Comparison of ENCODE assay signal across 20 cellular contexts in genomic region chr12:91817512-91817911, GRCh38.
DNase-seq lines count a peak whose midpoint lies in the region; ATAC-seq, FAIRE-seq and TF ChIP-seq lines count a peak whose summit lies in the region.
"Had no signal": no experiment of that assay in that cellular context is flagged by ENCODE, and none has a peak within 500 bp of the region (broad histone marks: within the 10 kb centered on the region; RNA-seq: fewer than 3 reads in every experiment).

No MANE protein-coding gene starts in this region.

- peak; percentile 25 to 74 (median 58) for ATAC-seq in pancreas
- ATAC-seq in psoas muscle = no peak
- ATAC-seq: activated CD4-positive, alpha-beta T cell treated with anti-CD3 and anti-CD28 coated beads for 36 hours; activated naive CD8-positive, alpha-beta T cell treated with anti-CD3 and anti-CD28 coated beads, Interleukin-2, amount 50 U/mL, for 24 hours; K562 had no signal

- no peak for DNase-seq in GM12892 (ENCODE audit: insufficient read length)
- DNase-seq in astrocyte of the hippocampus (ENCODE audit: low read depth, low spot score) = peak; percentile 73
- DNase-seq in fibroblast of gingiva (ENCODE audit: low read depth) = peak; percentile 49
- peak in 3 of 6 donors; percentile 5 to 24 (median 14) for DNase-seq in pancreas
- no peak for DNase-seq in activated CD4-positive, alpha-beta T cell treated with anti-CD3 and anti-CD28 coated beads, Interleukin-2, amount 50 U/mL, for 4 hours
- DNase-seq in psoas muscle = no peak
- DNase-seq in nucleus accumbens (lab: John Stamatoyannopoulos, UW) = no peak
- no peak for DNase-seq in stimulated activated naive CD4-positive, alpha-beta T cell (lab: John Stamatoyannopoulos, UW)
- DNase-seq: activated CD4-positive, alpha-beta T cell treated with anti-CD3 and anti-CD28 coated beads for 36 hours; activated naive CD8-positive, alpha-beta T cell treated with anti-CD3 and anti-CD28 coated beads, Interleukin-2, amount 50 U/mL, for 24 hours; AML-193; central memory CD4-positive, alpha-beta T cell; COR-L47; effector CD4-positive, alpha-beta T cell; EL; hypothalamus; islet precursor cell; NCI-H2029; SW 1271 had no signal

- H3K27ac ChIP-seq in pancreas (no peak overlapping the region), psoas muscle (no peak overlapping the region)

- TF ChIP-seq CTCF in pancreas (IDR thresholded peaks at IDR 0.05) (no peak), psoas muscle (IDR thresholded peaks at IDR 0.05) (no peak)

- no peaks in the 10 kb centered on the region for H3K27me3 ChIP-seq in pancreas
- H3K27me3 ChIP-seq in psoas muscle (ENCODE audit: insufficient read depth in 3 of 3, low read length in 2 of 3) = no peaks in the 10 kb centered on the region

- FAIRE-seq in GM12892 (lab: Jason Lieb, UNC) (peak; percentile 9), pancreas (lab: Jason Lieb, UNC) (no peak)
- FAIRE-seq: K562 had no signal

- H3K4me3 ChIP-seq in pancreas (no peak overlapping the region), psoas muscle (no peak overlapping the region)
- H3K4me3 ChIP-seq: K562 had no signal

- peaks cover 0 to 16% (median 10%) of the 10 kb centered on the region in 3 donors for H3K4me1 ChIP-seq in pancreas
- H3K4me1 ChIP-seq in psoas muscle = no peaks in the 10 kb centered on the region

- TF ChIP-seq POLR2A in GM12892 (IDR thresholded peaks at IDR 0.05; ENCODE audit: low read depth, low read length) = no peak

- intact Hi-C loops in pancreas (cut with DNase I) (no loop called here), psoas muscle (cut with DNase I) (loop anchor here in 1 of 2 donors (10.0 kb wide), 1 partner anchor 327 kb away; the partner anchor contains the start of gene BTG1)

- H3K36me3 ChIP-seq in pancreas = no peaks in the 10 kb centered on the region
- H3K36me3 ChIP-seq in psoas muscle (ENCODE audit: insufficient read depth in 1 of 2, low read depth in 1 of 2) = no peaks in the 10 kb centered on the region

- WGBS in pancreas, 2 donors = 30 to 37% methylated on average over 2 of the region's 2 CpGs
- 14 to 31% (median 30%) methylated on average over 2 of the region's 2 CpGs for WGBS in psoas muscle, 3 donors

- H3K9me3 ChIP-seq in pancreas (no peaks in the 10 kb centered on the region), psoas muscle (no peaks in the 10 kb centered on the region)

Comparison
In these comparisons a context has a peak if more than half of its experiments do, and no peak if none do; other contexts are left out.
1. DNase-seq: peak in astrocyte of the hippocampus (single experiment) and fibroblast of gingiva (single experiment); none in GM12892 (single experiment), activated CD4-positive, alpha-beta T cell treated with anti-CD3 and anti-CD28 coated beads, Interleukin-2, amount 50 U/mL, for 4 hours (0 of 2), psoas muscle (0 of 2), nucleus accumbens (0 of 56) and stimulated activated naive CD4-positive, alpha-beta T cell (0 of 6).
2. ATAC-seq: peak in pancreas (4 of 4); none in psoas muscle (0 of 4).